Comparison of ENCODE assay signal across 10 cellular contexts in the genomic region with DNA sequence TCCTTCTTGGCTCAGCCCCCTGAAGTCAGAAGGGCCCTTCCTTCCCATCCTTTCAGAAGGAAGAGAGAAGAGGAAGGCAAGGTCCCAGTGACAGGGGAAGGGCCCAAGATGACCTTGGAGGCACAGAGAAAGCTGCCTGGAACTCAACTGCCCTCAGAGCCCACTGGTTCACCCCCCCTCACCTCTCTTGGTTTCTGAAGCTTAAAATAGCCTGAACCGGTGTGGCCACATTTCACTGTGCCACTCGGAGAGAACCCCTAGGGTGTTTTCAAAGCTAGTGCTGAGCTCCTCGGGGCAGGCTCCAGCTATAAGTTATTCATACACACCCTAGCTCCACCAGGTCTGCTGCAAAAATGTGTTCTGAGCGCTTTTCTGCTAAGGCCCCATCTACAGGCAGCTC.
DNase-seq lines count a peak whose midpoint lies in the region; ATAC-seq, FAIRE-seq and TF ChIP-seq lines count a peak whose summit lies in the region.
"Had no signal": no experiment of that assay in that cellular context is flagged by ENCODE, and none has a peak within 500 bp of the region (broad histone marks: within the 10 kb centered on the region; RNA-seq: fewer than 3 reads in every experiment).

No MANE protein-coding gene starts in this region.

- peaks cover 19% of the 10 kb centered on the region for H3K9me3 Mint-ChIP-seq in Caco-2 (ENCODE audit: unreplicated experiment)
- H3K9me3 Mint-ChIP-seq in activated T-helper 1 cell treated with anti-CD3 and anti-CD28 coated beads, Interleukin-12 subunit alpha, Interleukin-12 subunit beta, Interleukin-2, Interleukin-4 antibody, amounts not matched to agents 30 ng/mL and 10 ng/mL and 1 ng/mL, durations not matched to agents 14 hours and 24 hours and 36 hours = peaks cover 11% of the 10 kb centered on the region

- H3K4me1 Mint-ChIP-seq in Caco-2 (ENCODE audit: low read depth, unreplicated experiment) = peaks cover 3% of the 10 kb centered on the region
- H3K4me1 Mint-ChIP-seq in activated T-helper 1 cell treated with anti-CD3 and anti-CD28 coated beads, Interleukin-12 subunit alpha, Interleukin-12 subunit beta, Interleukin-2, Interleukin-4 antibody, amounts not matched to agents 30 ng/mL and 10 ng/mL and 1 ng/mL, durations not matched to agents 14 hours and 24 hours and 36 hours (ENCODE audit: low read depth) = peaks cover 14% of the 10 kb centered on the region

- CTCF ChIA-PET in Caco-2 (lab: Charles Lee) = no interaction called here

- H3K4me3 ChIP-seq in Caco-2 (ENCODE audit: low read depth, low read length) (no peak overlapping the region), body of pancreas (no peak overlapping the region), small intestine (ENCODE audit: low read depth in 1 of 2, low read length in 2 of 2) (no peak overlapping the region)

- no peak overlapping the region for H3K27ac Mint-ChIP-seq in Caco-2 (ENCODE audit: unreplicated experiment)
- no peak overlapping the region for H3K27ac Mint-ChIP-seq in activated T-helper 1 cell treated with anti-CD3 and anti-CD28 coated beads, Interleukin-12 subunit alpha, Interleukin-12 subunit beta, Interleukin-2, Interleukin-4 antibody, amounts not matched to agents 30 ng/mL and 10 ng/mL and 1 ng/mL, durations not matched to agents 14 hours and 24 hours and 36 hours

- H3K27ac ChIP-seq in body of pancreas (peak overlapping the region; percentile 47 to 66 (median 54)), small intestine (ENCODE audit: low read depth in 1 of 2, low read length in 1 of 2) (no peak overlapping the region)
- H3K27ac ChIP-seq: C4-2B had no signal

- no TSS peak for BruUV-seq in Caco-2 (replicated peaks; lab: Mats Ljungman, UMichigan)

- intact Hi-C loops in Caco-2 (cut with micrococcal nuclease; ENCODE audit: unreplicated experiment) = no loop called here
- intact Hi-C loops in body of pancreas (cut with DNase I) = no loop called here
- intact Hi-C loops in activated T-helper 1 cell treated with anti-CD3 and anti-CD28 coated beads, Interleukin-12 subunit alpha, Interleukin-12 subunit beta, Interleukin-2, Interleukin-4 antibody, amounts not matched to agents 30 ng/mL and 10 ng/mL and 1 ng/mL, durations not matched to agents 14 hours and 24 hours and 36 hours (cut with micrococcal nuclease) = no loop called here

- no peaks in the 10 kb centered on the region for H3K27me3 ChIP-seq in Caco-2 (replicated peaks; ENCODE audit: control insufficient read depth, insufficient read depth, low read length)
- H3K27me3 ChIP-seq in body of pancreas = no peaks in the 10 kb centered on the region
- H3K27me3 ChIP-seq in small intestine (ENCODE audit: control insufficient read depth in 2 of 2, insufficient read depth in 2 of 2, low read length in 2 of 2) = no peaks in the 10 kb centered on the region

- H3K4me3 Mint-ChIP-seq in Caco-2 (ENCODE audit: unreplicated experiment) = no peak overlapping the region
- H3K4me3 Mint-ChIP-seq in activated T-helper 1 cell treated with anti-CD3 and anti-CD28 coated beads, Interleukin-12 subunit alpha, Interleukin-12 subunit beta, Interleukin-2, Interleukin-4 antibody, amounts not matched to agents 30 ng/mL and 10 ng/mL and 1 ng/mL, durations not matched to agents 14 hours and 24 hours and 36 hours = no peak overlapping the region

- 23 to 35% methylated on average over 3 to 4 of the region's 4 CpGs for WGBS in body of pancreas, 2 donors
- WGBS in small intestine, 3 donors = 60 to 69% (median 66%) methylated on average over 4 of the region's 4 CpGs

- H3K4me1 ChIP-seq in Caco-2 (peaks cover 8% of the 10 kb centered on the region; the same call in 1 of the 2 replicates), body of pancreas (peaks cover 21% of the 10 kb centered on the region), small intestine (ENCODE audit: control insufficient read depth in 2 of 2, insufficient read depth in 1 of 2, low read depth in 1 of 2, low read length in 1 of 2) (peaks cover 0 to 4% of the 10 kb centered on the region in 2 donors)

- POLR2A ChIA-PET in Caco-2 (lab: Charles Lee) = no interaction called here

- ATAC-seq in GM19395 (IDR thresholded peaks at IDR 0.05; ENCODE audit: unreplicated experiment) (peak; percentile 95), HG03064 (IDR thresholded peaks at IDR 0.05; ENCODE audit: low read depth, unreplicated experiment) (peak; percentile 86), body of pancreas (peak; percentile 85)

- DNase-seq in Caco-2 (peak; percentile 32 to 65), body of pancreas (peak; percentile 49 to 74 (median 63)), small intestine (no peak), activated gamma-delta T cell (lab: John Stamatoyannopoulos, UW) (no peak), D721Med (ENCODE audit: insufficient read length, low spot score) (no peak)
- DNase-seq in activated T-helper 1 cell treated with anti-CD3 and anti-CD28 coated beads, Interleukin-12 subunit alpha, Interleukin-12 subunit beta, Interleukin-2, Interleukin-4 antibody, amounts not matched to agents 30 ng/mL and 10 ng/mL and 1 ng/mL, durations not matched to agents 14 hours and 24 hours and 36 hours (ENCODE audit: low spot score) = no peak
- DNase-seq: KG1 had no signal

- no peak for FAIRE-seq in small intestine (lab: Jason Lieb, UNC)
- FAIRE-seq in D721Med (lab: Jason Lieb, UNC) = no peak

- no peak for TF ChIP-seq CTCF in Caco-2 (IDR thresholded peaks at IDR 0.05; ENCODE audit: insufficient read depth in 1 of 2, low read depth in 1 of 2, low read length in 1 of 2, severe bottlenecking in 1 of 2, unreplicated experiment in 1 of 2)
- peak in 1 of 7 experiments; percentile 9 for TF ChIP-seq CTCF in body of pancreas (IDR thresholded peaks at IDR 0.05)
- TF ChIP-seq CTCF in D721Med (IDR thresholded peaks at IDR 0.05; ENCODE audit: insufficient read depth, missing control alignments) = no peak

- H3K9me3 ChIP-seq in Caco-2 (no peaks in the 10 kb centered on the region), body of pancreas (no peaks in the 10 kb centered on the region), small intestine (ENCODE audit: control insufficient read depth, low read depth) (no peaks in the 10 kb centered on the region)

- no peaks in the 10 kb centered on the region for H3K36me3 ChIP-seq in Caco-2 (ENCODE audit: control insufficient read depth, insufficient read depth, low read length)
- no peaks in the 10 kb centered on the region for H3K36me3 ChIP-seq in body of pancreas (replicated peaks in 1 of 2; ENCODE audit: insufficient read depth in 1 of 2, low read depth in 2 of 2)
- no peaks in the 10 kb centered on the region for H3K36me3 ChIP-seq in small intestine (ENCODE audit: control insufficient read depth in 2 of 2, insufficient read depth in 2 of 2, low read length in 2 of 2)

- no peaks in the 10 kb centered on the region for H3K36me3 Mint-ChIP-seq in Caco-2 (ENCODE audit: insufficient read depth, unreplicated experiment)
- H3K36me3 Mint-ChIP-seq in activated T-helper 1 cell treated with anti-CD3 and anti-CD28 coated beads, Interleukin-12 subunit alpha, Interleukin-12 subunit beta, Interleukin-2, Interleukin-4 antibody, amounts not matched to agents 30 ng/mL and 10 ng/mL and 1 ng/mL, durations not matched to agents 14 hours and 24 hours and 36 hours (ENCODE audit: low read depth) = no peaks in the 10 kb centered on the region

- H3K27me3 Mint-ChIP-seq in Caco-2 (ENCODE audit: insufficient read depth, unreplicated experiment) = no peaks in the 10 kb centered on the region
- H3K27me3 Mint-ChIP-seq in activated T-helper 1 cell treated with anti-CD3 and anti-CD28 coated beads, Interleukin-12 subunit alpha, Interleukin-12 subunit beta, Interleukin-2, Interleukin-4 antibody, amounts not matched to agents 30 ng/mL and 10 ng/mL and 1 ng/mL, durations not matched to agents 14 hours and 24 hours and 36 hours (ENCODE audit: insufficient read depth) = peaks cover 36% of the 10 kb centered on the region

- TF ChIP-seq POLR2A in body of pancreas (IDR thresholded peaks at IDR 0.05) = no peak

Comparison
In these comparisons a context has a peak if more than half of its experiments do, and no peak if none do; other contexts are left out.
1. DNase-seq: peak in Caco-2 (2 of 2) and body of pancreas (4 of 4); none in small intestine (single experiment), activated gamma-delta T cell (single experiment), D721Med (single experiment) and activated T-helper 1 cell treated with anti-CD3 and anti-CD28 coated beads, Interleukin-12 subunit alpha, Interleukin-12 subunit beta, Interleukin-2, Interleukin-4 antibody, amounts not matched to agents 30 ng/mL and 10 ng/mL and 1 ng/mL, durations not matched to agents 14 hours and 24 hours and 36 hours (single experiment).
2. H3K27ac ChIP-seq: peak in body of pancreas (4 of 4); none in small intestine (0 of 2).
3. Peak in every context shown above with its lines, with median percentiles within 50 percentile points of each other: ATAC-seq.